In the genomic region with DNA sequence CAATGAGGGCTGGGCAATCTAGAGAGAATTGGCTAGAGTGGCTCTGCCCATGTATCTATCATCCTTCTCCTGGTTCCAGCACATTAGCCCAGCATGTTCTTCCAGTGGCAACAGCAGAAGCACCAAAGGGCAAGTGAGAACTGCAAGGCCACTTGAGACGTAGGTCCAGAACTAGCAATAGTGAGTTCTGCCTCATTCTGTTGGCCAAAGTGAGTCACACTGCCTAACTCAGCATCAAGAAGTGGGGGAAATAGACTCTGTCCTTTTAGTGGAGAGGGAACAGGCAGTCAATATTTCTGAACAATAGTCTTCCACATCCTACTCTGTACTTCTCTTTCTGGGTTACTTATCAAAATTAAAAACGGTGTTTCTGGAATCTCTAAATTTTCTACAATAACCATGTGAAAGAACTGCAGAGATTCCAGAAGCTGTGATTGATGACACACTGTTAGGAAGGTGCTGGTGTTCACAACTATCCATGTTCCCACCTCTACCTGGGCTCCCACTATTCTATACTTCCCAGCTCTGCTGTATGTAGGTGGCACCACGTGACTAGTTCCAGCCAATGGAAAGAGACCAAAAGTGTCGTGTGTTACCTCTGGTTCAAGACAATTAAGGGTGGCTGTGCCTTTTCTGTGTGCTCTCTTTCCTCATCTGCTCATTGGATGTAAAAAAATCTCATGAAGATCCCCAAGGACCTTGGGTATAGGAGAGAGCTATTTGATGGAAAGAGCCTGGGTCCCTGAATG, we compare ENCODE assay signal across 19 cellular contexts.
"Had no signal": no experiment of that assay in that cellular context is flagged by ENCODE, and none has a peak within 500 bp of the region (broad histone marks: within the 10 kb centered on the region; RNA-seq: fewer than 3 reads in every experiment).

No MANE protein-coding gene starts in this region.

- H3K9me3 ChIP-seq: neutrophil, right atrium auricular region, thoracic aorta, upper lobe of left lung, vagina had no signal

- ATAC-seq: natural killer cell; stimulated activated memory B cell treated with anti-CD40 and anti-IgM and Interleukin-4, amounts not matched to agents 10 μg/mL and 1 μg/mL and 100 μg/mL, for 72 hours had no signal

- H3K79me2 ChIP-seq: parathyroid adenoma had no signal

- H3K27me3 ChIP-seq: dorsolateral prefrontal cortex, neutrophil, right atrium auricular region, spleen, tibial nerve, upper lobe of left lung, vagina had no signal

- H2AFZ ChIP-seq: parathyroid adenoma had no signal

- H3K4me1 ChIP-seq: parathyroid adenoma, right atrium auricular region, tibial nerve, vagina had no signal

- H3K9ac ChIP-seq: parathyroid adenoma had no signal

- H3K4me3 ChIP-seq: dorsolateral prefrontal cortex, right atrium auricular region, skin epidermis, spleen, thoracic aorta, tibial nerve, upper lobe of left lung, vagina had no signal

- FAIRE-seq: frontal cortex, keratinocyte had no signal

- H3K36me3 ChIP-seq: neutrophil, right atrium auricular region, spleen, thoracic aorta, upper lobe of left lung, vagina had no signal

- H3K27ac ChIP-seq: dorsolateral prefrontal cortex, neutrophil, parathyroid adenoma, right atrium auricular region, skin epidermis, thoracic aorta, tibial nerve, vagina had no signal

- DNase-seq: cerebellar nuclear complex; cortex of kidney; dorsolateral prefrontal cortex; effector CD4-positive, alpha-beta T cell; mesendoderm; natural killer cell; spleen; stimulated activated CD4-positive, alpha-beta T cell treated with anti-CD3 and anti-CD28 coated beads, Interleukin-4, amount 100 ng/mL, for 4 hours; upper lobe of left lung had no signal
